ENCODE assay signal across 8 cellular contexts in genomic region chr18:42113529-42114191, GRCh38.
DNase-seq lines count a peak whose midpoint lies in the region; ATAC-seq, FAIRE-seq and TF ChIP-seq lines count a peak whose summit lies in the region.

No MANE protein-coding gene starts in this region.

- no peak overlapping the region for H3K4me3 Mint-ChIP-seq in astrocyte (ENCODE audit: unreplicated experiment)

- peaks cover 1% of the 10 kb centered on the region for H3K9me3 Mint-ChIP-seq in astrocyte (ENCODE audit: unreplicated experiment)

- no CpG with 5 or more reads among the region's 5 CpGs for WGBS in neuronal stem cell (ENCODE audit: extremely low coverage in 2 of 2, insufficient read length in 2 of 2, insufficient replicate concordance in 1 of 2), 2 donors

- no peak overlapping the region for H3K4me3 ChIP-seq in astrocyte (ENCODE audit: insufficient read depth, low read depth, low read length)
- no peak overlapping the region for H3K4me3 ChIP-seq in neuronal stem cell (ENCODE audit: low read length in 2 of 2)

- H3K4me1 ChIP-seq in astrocyte (ENCODE audit: insufficient read depth, low read length) = peaks cover 7% of the 10 kb centered on the region
- peaks cover 1 to 5% of the 10 kb centered on the region in 2 donors for H3K4me1 ChIP-seq in neuronal stem cell (ENCODE audit: control insufficient read depth in 2 of 2, insufficient read depth in 1 of 2, low read depth in 1 of 2, low read length in 2 of 2)

- H2AFZ ChIP-seq in astrocyte (ENCODE audit: low read depth, low read length) = peak overlapping the region; percentile 58
- H2AFZ ChIP-seq in neuronal stem cell (ENCODE audit: low read length) = peak overlapping the region; percentile 89

- TF ChIP-seq EP300 in Ishikawa (IDR thresholded peaks at IDR 0.05; ENCODE audit: borderline replicate concordance) = no peak

- no peak overlapping the region for H3K27ac ChIP-seq in astrocyte (ENCODE audit: low read depth, low read length)
- H3K27ac ChIP-seq in neuronal stem cell (replicated peaks; ENCODE audit: low read length) = no peak overlapping the region

- H2AK5ac ChIP-seq in neuronal stem cell (ENCODE audit: low read depth, low read length) = no peak overlapping the region

- no peak overlapping the region for H4K8ac ChIP-seq in neuronal stem cell (ENCODE audit: low read depth, low read length)

- H4K91ac ChIP-seq in neuronal stem cell (ENCODE audit: low read depth, low read length, poor library complexity) = no peak overlapping the region

- H2BK120ac ChIP-seq in neuronal stem cell (ENCODE audit: low read depth, low read length) = no peak overlapping the region

- peak; percentile 11 for DNase-seq in AG09319 (ENCODE audit: extremely low read depth, low read depth)
- peak; percentile 44 for DNase-seq in astrocyte (ENCODE audit: low read depth)
- DNase-seq in neuronal stem cell (ENCODE audit: low spot score) = no peak
- no peak for DNase-seq in NCI-H2227 treated with DMSO at 0.1 percent for 48 hours (lab: John Stamatoyannopoulos, UW)
- DNase-seq in NCI-H128 (lab: John Stamatoyannopoulos, UW; ENCODE audit: unreplicated experiment) = no peak
- no peak for DNase-seq in stimulated activated CD4-positive, alpha-beta T cell treated with anti-CD3 and anti-CD28 coated beads, Interleukin-12 subunit alpha, Interleukin-12 subunit beta, amount 100 ng/mL, for 4 hours

- H3K36me3 ChIP-seq in astrocyte (ENCODE audit: insufficient read depth, low read length) = no peaks in the 10 kb centered on the region
- no peaks in the 10 kb centered on the region for H3K36me3 ChIP-seq in neuronal stem cell (replicated peaks in 1 of 2; ENCODE audit: control insufficient read depth in 2 of 2, insufficient read depth in 2 of 2, low read length in 2 of 2)

- H2BK5ac ChIP-seq in neuronal stem cell (ENCODE audit: low read length) = no peak overlapping the region

- peak; percentile 49 for ATAC-seq in GM19463 (IDR thresholded peaks at IDR 0.05; ENCODE audit: unreplicated experiment)

- H3K79me2 ChIP-seq in astrocyte (ENCODE audit: insufficient read depth, low read length) = no peaks in the 10 kb centered on the region

- H3K4ac ChIP-seq in neuronal stem cell (ENCODE audit: low read length) = no peak overlapping the region

- no peak for TF ChIP-seq RAD21 in Ishikawa (IDR thresholded peaks at IDR 0.05; ENCODE audit: low read depth)

- FAIRE-seq in astrocyte (lab: Jason Lieb, UNC) = no peak

- no peak overlapping the region for H3K23ac ChIP-seq in neuronal stem cell (ENCODE audit: low read depth, low read length, poor library complexity)

- no peaks in the 10 kb centered on the region for H3K36me3 Mint-ChIP-seq in astrocyte (ENCODE audit: low read depth, unreplicated experiment)

- H3K9me3 ChIP-seq in astrocyte (ENCODE audit: insufficient read depth, low read depth, low read length) (no peaks in the 10 kb centered on the region), neuronal stem cell (replicated peaks in 1 of 2; ENCODE audit: control insufficient read depth in 2 of 2, insufficient read depth in 1 of 2, low read depth in 1 of 2, low read length in 2 of 2) (no peaks in the 10 kb centered on the region)

- no peak overlapping the region for H3K18ac ChIP-seq in neuronal stem cell (ENCODE audit: low read length)

- peak overlapping the region; percentile 96 for H3K27ac Mint-ChIP-seq in astrocyte (ENCODE audit: unreplicated experiment)

- no peak overlapping the region for H3K14ac ChIP-seq in neuronal stem cell (ENCODE audit: low read length)

- H3K79me1 ChIP-seq in neuronal stem cell (ENCODE audit: low read depth, low read length) = no peaks in the 10 kb centered on the region

- H3K4me2 ChIP-seq in astrocyte (ENCODE audit: low read length) (peak overlapping the region; percentile 38), neuronal stem cell (ENCODE audit: insufficient read depth, low read length, poor library complexity, severe bottlenecking) (no peak overlapping the region)

- H3K9ac ChIP-seq in astrocyte (ENCODE audit: low read length) (peak overlapping the region; percentile 15), neuronal stem cell (ENCODE audit: low read depth, low read length, poor library complexity) (no peak overlapping the region)

- H3K27me3 Mint-ChIP-seq in astrocyte (ENCODE audit: low read depth, unreplicated experiment) = no peaks in the 10 kb centered on the region

- TF ChIP-seq CTCF in AG09319 (IDR thresholded peaks at IDR 0.05; ENCODE audit: low read depth, low read length) = no peak
- no peak for TF ChIP-seq CTCF in astrocyte (IDR thresholded peaks at IDR 0.05; ENCODE audit: insufficient read depth, low read depth, low read length)

- no peak overlapping the region for H2BK12ac ChIP-seq in neuronal stem cell (ENCODE audit: low read length)

- peaks cover 15% of the 10 kb centered on the region for H3K4me1 Mint-ChIP-seq in astrocyte (ENCODE audit: low read depth, unreplicated experiment)

- H3K27me3 ChIP-seq in astrocyte (ENCODE audit: insufficient read depth, low read length) (no peaks in the 10 kb centered on the region), neuronal stem cell (ENCODE audit: control insufficient read depth in 3 of 3, insufficient read depth in 3 of 3, low read depth in 1 of 3, low read length in 3 of 3) (no peaks in the 10 kb centered on the region)

- H2BK15ac ChIP-seq in neuronal stem cell (ENCODE audit: low read length) = no peak overlapping the region

- no peaks in the 10 kb centered on the region for H4K20me1 ChIP-seq in astrocyte (ENCODE audit: insufficient read depth, low read length)

TF ChIP-seq in Ishikawa, 13 proteins besides CTCF, POLR2A, EP300 and RAD21:
- TF ChIP-seq ZBTB7A (IDR thresholded peaks at IDR 0.05; ENCODE audit: low read depth) (no peak), CEBPB (IDR thresholded peaks at IDR 0.05) (0 out of 2 replicates have a peak, but pooled peaks have one; percentile 16), EGR1 (IDR thresholded peaks at IDR 0.05) (no peak)
- TF ChIP-seq, protein P1, sequence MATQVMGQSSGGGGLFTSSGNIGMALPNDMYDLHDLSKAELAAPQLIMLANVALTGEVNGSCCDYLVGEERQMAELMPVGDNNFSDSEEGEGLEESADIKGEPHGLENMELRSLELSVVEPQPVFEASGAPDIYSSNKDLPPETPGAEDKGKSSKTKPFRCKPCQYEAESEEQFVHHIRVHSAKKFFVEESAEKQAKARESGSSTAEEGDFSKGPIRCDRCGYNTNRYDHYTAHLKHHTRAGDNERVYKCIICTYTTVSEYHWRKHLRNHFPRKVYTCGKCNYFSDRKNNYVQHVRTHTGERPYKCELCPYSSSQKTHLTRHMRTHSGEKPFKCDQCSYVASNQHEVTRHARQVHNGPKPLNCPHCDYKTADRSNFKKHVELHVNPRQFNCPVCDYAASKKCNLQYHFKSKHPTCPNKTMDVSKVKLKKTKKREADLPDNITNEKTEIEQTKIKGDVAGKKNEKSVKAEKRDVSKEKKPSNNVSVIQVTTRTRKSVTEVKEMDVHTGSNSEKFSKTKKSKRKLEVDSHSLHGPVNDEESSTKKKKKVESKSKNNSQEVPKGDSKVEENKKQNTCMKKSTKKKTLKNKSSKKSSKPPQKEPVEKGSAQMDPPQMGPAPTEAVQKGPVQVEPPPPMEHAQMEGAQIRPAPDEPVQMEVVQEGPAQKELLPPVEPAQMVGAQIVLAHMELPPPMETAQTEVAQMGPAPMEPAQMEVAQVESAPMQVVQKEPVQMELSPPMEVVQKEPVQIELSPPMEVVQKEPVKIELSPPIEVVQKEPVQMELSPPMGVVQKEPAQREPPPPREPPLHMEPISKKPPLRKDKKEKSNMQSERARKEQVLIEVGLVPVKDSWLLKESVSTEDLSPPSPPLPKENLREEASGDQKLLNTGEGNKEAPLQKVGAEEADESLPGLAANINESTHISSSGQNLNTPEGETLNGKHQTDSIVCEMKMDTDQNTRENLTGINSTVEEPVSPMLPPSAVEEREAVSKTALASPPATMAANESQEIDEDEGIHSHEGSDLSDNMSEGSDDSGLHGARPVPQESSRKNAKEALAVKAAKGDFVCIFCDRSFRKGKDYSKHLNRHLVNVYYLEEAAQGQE (IDR thresholded peaks at IDR 0.05; ENCODE audit: low read depth) = no peak

Comparison
In these comparisons a context has a peak if more than half of its experiments do, and no peak if none do; other contexts are left out.
1. DNase-seq: peak in AG09319 (single experiment) and astrocyte (single experiment); none in neuronal stem cell (single experiment), NCI-H2227 treated with DMSO at 0.1 percent for 48 hours (single experiment), NCI-H128 (single experiment) and stimulated activated CD4-positive, alpha-beta T cell treated with anti-CD3 and anti-CD28 coated beads, Interleukin-12 subunit alpha, Interleukin-12 subunit beta, amount 100 ng/mL, for 4 hours (single experiment).